ENCODE assay signal across 8 cellular contexts in genomic region chr2:144522741-144523605, GRCh38. TPM values are rescaled to one million over a fixed set of nuclear protein-coding genes. Genes with fewer than 3 reads are reported as not detected.
DNase-seq lines count a peak whose midpoint lies in the region; ATAC-seq and TF ChIP-seq lines count a peak whose summit lies in the region.

No MANE protein-coding gene starts in this region.

- 9 to 14% methylated on average over 26 to 27 of the region's 27 CpGs for WGBS in lower leg skin, 2 donors
- WGBS in thymus, result 28% methylated on average over 27 of the region's 27 CpGs

- H3K4me3 ChIP-seq in lower leg skin (ENCODE audit: low read depth, poor library complexity, severe bottlenecking) (peak overlapping the region; percentile 17), thymus (ENCODE audit: low read length) (peak overlapping the region; percentile 56)

- H3K27ac Mint-ChIP-seq in activated naive CD4-positive, alpha-beta T cell treated with anti-CD3 and anti-CD28 coated beads for 36 hours, result no peak overlapping the region
- H3K27ac Mint-ChIP-seq in brain, result peak overlapping the region in 4 of 5 experiments; percentile 95 to 97 (median 96)

- no peaks in the 10 kb centered on the region for H3K36me3 ChIP-seq in thymus (ENCODE audit: control insufficient read depth, insufficient read depth)

- H3K4me1 ChIP-seq in thymus (ENCODE audit: control insufficient read depth, insufficient read depth, low read length), result peaks cover 4% of the 10 kb centered on the region

- TF ChIP-seq CTCF in brain (conservative IDR thresholded peaks at IDR 0.05) (no peak), lower leg skin (IDR thresholded peaks at IDR 0.05) (no peak)

- CTCF ChIA-PET in activated naive CD4-positive, alpha-beta T cell treated with anti-CD3 and anti-CD28 coated beads for 36 hours (lab: Charles Lee), result no interaction called here

- intact Hi-C loops in activated naive CD4-positive, alpha-beta T cell treated with anti-CD3 and anti-CD28 coated beads for 36 hours (cut with micrococcal nuclease), result no loop called here
- intact Hi-C loops in lower leg skin (cut with DNase I; ENCODE audit: low total_unique reads), result no loop called here

- peaks cover 56% of the 10 kb centered on the region for H3K27me3 Mint-ChIP-seq in activated naive CD4-positive, alpha-beta T cell treated with anti-CD3 and anti-CD28 coated beads for 36 hours (ENCODE audit: low read depth)
- H3K27me3 Mint-ChIP-seq in brain, result peaks cover 20% of the 10 kb centered on the region

- no peaks in the 10 kb centered on the region for H3K9me3 Mint-ChIP-seq in activated naive CD4-positive, alpha-beta T cell treated with anti-CD3 and anti-CD28 coated beads for 36 hours
- H3K9me3 Mint-ChIP-seq in brain, result no peaks in the 10 kb centered on the region

- H3K4me1 Mint-ChIP-seq in activated naive CD4-positive, alpha-beta T cell treated with anti-CD3 and anti-CD28 coated beads for 36 hours (ENCODE audit: low read depth), result peaks cover 14% of the 10 kb centered on the region
- H3K4me1 Mint-ChIP-seq in brain, result peaks cover 64% of the 10 kb centered on the region

- DNase-seq in activated naive CD4-positive, alpha-beta T cell treated with anti-CD3 and anti-CD28 coated beads for 36 hours, result no peak
- DNase-seq in activated naive CD4-positive, alpha-beta T cell (lab: John Stamatoyannopoulos, UW), result no peak
- DNase-seq in lower leg skin (ENCODE audit: low spot score in 2 of 2) (no peak), NCI-H2227 (lab: John Stamatoyannopoulos, UW; ENCODE audit: unreplicated experiment) (no peak), MV-4-11 (lab: John Stamatoyannopoulos, UW) (no peak)

- no peaks in the 10 kb centered on the region for H3K36me3 Mint-ChIP-seq in activated naive CD4-positive, alpha-beta T cell treated with anti-CD3 and anti-CD28 coated beads for 36 hours (ENCODE audit: low read depth)
- H3K36me3 Mint-ChIP-seq in brain, result no peaks in the 10 kb centered on the region

- no peak for ATAC-seq in HG03432 (IDR thresholded peaks at IDR 0.05; ENCODE audit: unreplicated experiment)

- H3K9me3 ChIP-seq in thymus (ENCODE audit: control insufficient read depth), result no peaks in the 10 kb centered on the region

- TF ChIP-seq POLR2A in lower leg skin (IDR thresholded peaks at IDR 0.05), result no peak

- H3K4me3 Mint-ChIP-seq in activated naive CD4-positive, alpha-beta T cell treated with anti-CD3 and anti-CD28 coated beads for 36 hours, result peak overlapping the region; percentile 71
- H3K4me3 Mint-ChIP-seq in brain, result peak overlapping the region in 4 of 5 experiments; percentile 86 to 94 (median 92)

- peaks cover 20% of the 10 kb centered on the region for H3K27me3 ChIP-seq in thymus (ENCODE audit: control insufficient read depth, insufficient read depth)

- peak overlapping the region; percentile 25 for H3K27ac ChIP-seq in thymus (ENCODE audit: low read depth)

RNA-seq across cellular contexts. Expression of gene ZEB2, which starts 3.1 kb away (rescaled TPM):
- total RNA-seq in activated naive CD4-positive, alpha-beta T cell treated with anti-CD3 and anti-CD28 coated beads for 36 hours, result 1 to 10 TPM; 4.3 to 4.9 TPM
- polyA plus RNA-seq in brain (ENCODE audit: insufficient read depth, low read depth, low replicate concordance) (28.2 TPM), thymus (16.1 TPM)
- 10 to 100 TPM; 13.8 to 38.8 (median 30.3) TPM for total RNA-seq in lower leg skin
